ENCODE assay signal across 9 cellular contexts in genomic region chr18:49041677-49042570, GRCh38.
DNase-seq lines count a peak whose midpoint lies in the region; ATAC-seq and TF ChIP-seq lines count a peak whose summit lies in the region.
"Had no signal": no experiment of that assay in that cellular context is flagged by ENCODE, and none has a peak within 500 bp of the region (broad histone marks: within the 10 kb centered on the region; RNA-seq: fewer than 3 reads in every experiment).

No MANE protein-coding gene starts in this region.

- H3K9me3 ChIP-seq in right atrium auricular region = peaks cover 0 to 13% of the 10 kb centered on the region in 2 donors

- ATAC-seq in HG02642 (IDR thresholded peaks at IDR 0.05; ENCODE audit: poor library complexity, unreplicated experiment) = no peak
- no peak for ATAC-seq in GM19455 (IDR thresholded peaks at IDR 0.05; ENCODE audit: unreplicated experiment)

- peaks cover 6% of the 10 kb centered on the region for H3K4me1 Mint-ChIP-seq in activated naive CD4-positive, alpha-beta T cell treated with anti-CD3 and anti-CD28 coated beads, Interleukin-2, amount 10 ng/mL, durations not matched to agents 7 days and 5 days

- H3K4me1 ChIP-seq in right atrium auricular region = peaks cover 0 to 6% of the 10 kb centered on the region in 2 donors

- H3K27me3 Mint-ChIP-seq in activated naive CD4-positive, alpha-beta T cell treated with anti-CD3 and anti-CD28 coated beads, Interleukin-2, amount 10 ng/mL, durations not matched to agents 7 days and 5 days = no peaks in the 10 kb centered on the region
- H3K27me3 Mint-ChIP-seq: dendritic cell treated with granulocyte-macrophage colony-stimulating factor and Interleukin-4, amounts not matched to agents 40 ng/mL and 50 ng/mL, for 4 days had no signal

- no peaks in the 10 kb centered on the region for H3K36me3 ChIP-seq in right atrium auricular region

- H3K27ac Mint-ChIP-seq in activated naive CD4-positive, alpha-beta T cell treated with anti-CD3 and anti-CD28 coated beads, Interleukin-2, amount 10 ng/mL, durations not matched to agents 7 days and 5 days = no peak overlapping the region
- H3K27ac Mint-ChIP-seq: dendritic cell treated with granulocyte-macrophage colony-stimulating factor and Interleukin-4, amounts not matched to agents 40 ng/mL and 50 ng/mL, for 4 days had no signal

- TF ChIP-seq CTCF in right atrium auricular region (IDR thresholded peaks at IDR 0.05) = peak; percentile 31 to 74

- peaks cover 43% of the 10 kb centered on the region for H3K36me3 Mint-ChIP-seq in activated naive CD4-positive, alpha-beta T cell treated with anti-CD3 and anti-CD28 coated beads, Interleukin-2, amount 10 ng/mL, durations not matched to agents 7 days and 5 days

- H3K27ac ChIP-seq in right atrium auricular region = peak overlapping the region in 1 of 2 donors; percentile 2

- CTCF ChIA-PET in activated naive CD4-positive, alpha-beta T cell treated with anti-CD3 and anti-CD28 coated beads, Interleukin-2, amount 10 ng/mL, durations not matched to agents 7 days and 5 days (lab: Charles Lee) = interaction anchor here (0.6 to 4.6 kb wide), 11 partner anchors 9 to 405 kb away, joined by 3 to 17 read pairs (median 4); no protein-coding TSS in a partner anchor

- peak; percentile 31 for DNase-seq in stimulated activated CD4-positive, alpha-beta T cell treated with anti-CD3 and anti-CD28 coated beads, Interleukin-12 subunit alpha, Interleukin-12 subunit beta, amount 100 ng/mL, for 4 hours
- no peak for DNase-seq in stimulated activated CD4-positive, alpha-beta T cell treated with anti-CD3 and anti-CD28 coated beads, Interleukin-1b, Interleukin-23, amount 100 ng/mL, for 48 hours
- DNase-seq in NCI-H69 (lab: John Stamatoyannopoulos, UW) = peak; percentile 61
- DNase-seq in activated naive CD4-positive, alpha-beta T cell treated with anti-CD3 and anti-CD28 coated beads, Interleukin-2, amount 10 ng/mL, durations not matched to agents 7 days and 5 days = peak; percentile 72
- DNase-seq in right atrium auricular region (ENCODE audit: low spot score) = peak; percentile 74
- DNase-seq in stimulated activated CD4-positive, alpha-beta T cell treated with anti-CD3 and anti-CD28 coated beads, Interleukin-2, amount 100 ng/mL, for 4 hours (ENCODE audit: low read depth) = peak; percentile 22

- H3K4me3 Mint-ChIP-seq in activated naive CD4-positive, alpha-beta T cell treated with anti-CD3 and anti-CD28 coated beads, Interleukin-2, amount 10 ng/mL, durations not matched to agents 7 days and 5 days = no peak overlapping the region
- H3K4me3 Mint-ChIP-seq: dendritic cell treated with granulocyte-macrophage colony-stimulating factor and Interleukin-4, amounts not matched to agents 40 ng/mL and 50 ng/mL, for 4 days had no signal

- peaks cover 14% of the 10 kb centered on the region for H3K9me3 Mint-ChIP-seq in activated naive CD4-positive, alpha-beta T cell treated with anti-CD3 and anti-CD28 coated beads, Interleukin-2, amount 10 ng/mL, durations not matched to agents 7 days and 5 days

- H3K4me3 ChIP-seq in right atrium auricular region = no peak overlapping the region

- no peaks in the 10 kb centered on the region for H3K27me3 ChIP-seq in right atrium auricular region
